ENCODE assay signal across 26 cellular contexts in genomic region chr2:20292984-20293383, GRCh38.
"Had no signal": no experiment of that assay in that cellular context is flagged by ENCODE, and none has a peak within 500 bp of the region (broad histone marks: within the 10 kb centered on the region; RNA-seq: fewer than 3 reads in every experiment).

No MANE protein-coding gene starts in this region.

- H3K27me3 Mint-ChIP-seq: naive B cell; progenitor cell of endocrine pancreas; stimulated activated naive B cell treated with anti-CD40 and anti-IgM and Interleukin-4, amounts not matched to agents 10 μg/mL and 1 μg/mL and 100 μg/mL, for 72 hours had no signal

- H3K27ac ChIP-seq: hepatocyte, ovary, right atrium auricular region, skin epidermis, stomach, testis, thyroid gland, transverse colon, upper lobe of left lung, vagina had no signal

- H3K36me3 Mint-ChIP-seq: natural killer cell had no signal

- H3K4me3 ChIP-seq: hepatocyte, lung, ovary, right atrium auricular region, skin epidermis, stomach, testis, thyroid gland, transverse colon, upper lobe of left lung, vagina had no signal

- H3K9me3 Mint-ChIP-seq: mesothelial cell of epicardium; naive B cell; natural killer cell; nephron progenitor cell; stimulated activated naive B cell treated with anti-CD40 and anti-IgM and Interleukin-4, amounts not matched to agents 10 μg/mL and 1 μg/mL and 100 μg/mL, for 72 hours had no signal

- DNase-seq: islet precursor cell; left ventricle myocardium superior; mesendoderm; naive B cell; natural killer cell; nephron progenitor cell; ovary; stimulated activated CD4-positive, alpha-beta T cell treated with anti-CD3 and anti-CD28 coated beads, Interleukin-12 subunit alpha, Interleukin-12 subunit beta, amount 100 ng/mL, for 4 hours; stimulated activated CD4-positive, alpha-beta T cell treated with anti-CD3 and anti-CD28 coated beads, Interleukin-15, amount 100 ng/mL, for 24 hours; stimulated activated CD4-positive, alpha-beta T cell treated with anti-CD3 and anti-CD28 coated beads, Interleukin-2, amount 100 ng/mL, for 24 hours; stimulated activated CD4-positive, alpha-beta T cell treated with anti-CD3 and anti-CD28 coated beads, Interleukin-4, amount 100 ng/mL, for 1 hour; stimulated activated naive B cell treated with anti-CD40 and anti-IgM and Interleukin-4, amounts not matched to agents 10 μg/mL and 1 μg/mL and 100 μg/mL, for 72 hours; stimulated activated naive CD8-positive, alpha-beta T cell treated with anti-CD3 and anti-CD28 coated beads, Interleukin-15, Interleukin-2, amounts not matched to agents 100 U/mL and 50 U/mL, for 24 hours; stomach; testis; thyroid gland; transverse colon; upper lobe of left lung had no signal

- ATAC-seq: left ventricle myocardium superior; natural killer cell; sciatic nerve; stimulated activated naive B cell treated with anti-CD40 and anti-IgM and Interleukin-4, amounts not matched to agents 10 μg/mL and 1 μg/mL and 100 μg/mL, for 72 hours; stimulated activated naive CD8-positive, alpha-beta T cell treated with anti-CD3 and anti-CD28 coated beads, Interleukin-15, Interleukin-2, amounts not matched to agents 100 U/mL and 50 U/mL, for 24 hours had no signal

- H3K27me3 ChIP-seq: hepatocyte, ovary, right atrium auricular region, stomach, testis, thyroid gland, transverse colon, upper lobe of left lung, vagina had no signal

- H3K4me2 ChIP-seq: hepatocyte had no signal

- H3K4me1 ChIP-seq: testis, thyroid gland had no signal

- H3K36me3 ChIP-seq: ovary had no signal

- H3K4me1 Mint-ChIP-seq: nephron progenitor cell had no signal

- H3K27ac Mint-ChIP-seq: mesothelial cell of epicardium, naive B cell, natural killer cell had no signal

- H2AFZ ChIP-seq: hepatocyte had no signal

- H3K9me3 ChIP-seq: ovary, right atrium auricular region, stomach, testis, thyroid gland, transverse colon, upper lobe of left lung, vagina had no signal

- H3K4me3 Mint-ChIP-seq: mesothelial cell of epicardium; naive B cell; natural killer cell; nephron progenitor cell; stimulated activated naive B cell treated with anti-CD40 and anti-IgM and Interleukin-4, amounts not matched to agents 10 μg/mL and 1 μg/mL and 100 μg/mL, for 72 hours had no signal
